ENCODE assay signal across 6 cellular contexts in the genomic region with DNA sequence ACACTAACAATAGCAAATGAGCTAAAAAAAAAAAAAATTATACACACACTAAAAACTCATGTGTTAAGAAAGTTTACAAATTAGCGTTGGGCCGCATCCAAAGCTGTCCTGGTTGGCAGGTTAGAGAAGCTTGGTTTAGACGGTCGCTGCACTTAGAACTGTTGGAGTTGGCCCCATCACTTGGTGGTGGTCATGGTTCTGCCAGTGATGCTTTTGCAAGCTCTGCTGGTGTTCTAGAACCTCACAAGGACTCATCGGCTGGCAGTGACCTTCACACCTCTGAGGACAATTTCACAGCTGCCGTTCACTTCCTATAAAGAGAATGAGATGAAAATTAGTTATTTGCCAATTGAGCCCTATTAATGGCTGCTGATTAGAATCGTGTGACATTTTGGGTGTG.
"Had no signal": no experiment of that assay in that cellular context is flagged by ENCODE, and none has a peak within 500 bp of the region (broad histone marks: within the 10 kb centered on the region; RNA-seq: fewer than 3 reads in every experiment).

No MANE protein-coding gene starts in this region.

- ATAC-seq: HepG2, K562 had no signal

- DNase-seq: IMR-90, KBM-7, KG1 had no signal

- H3K4me3 ChIP-seq: K562 had no signal

- H3K27ac ChIP-seq: HL-60 had no signal
